In the genomic region with DNA sequence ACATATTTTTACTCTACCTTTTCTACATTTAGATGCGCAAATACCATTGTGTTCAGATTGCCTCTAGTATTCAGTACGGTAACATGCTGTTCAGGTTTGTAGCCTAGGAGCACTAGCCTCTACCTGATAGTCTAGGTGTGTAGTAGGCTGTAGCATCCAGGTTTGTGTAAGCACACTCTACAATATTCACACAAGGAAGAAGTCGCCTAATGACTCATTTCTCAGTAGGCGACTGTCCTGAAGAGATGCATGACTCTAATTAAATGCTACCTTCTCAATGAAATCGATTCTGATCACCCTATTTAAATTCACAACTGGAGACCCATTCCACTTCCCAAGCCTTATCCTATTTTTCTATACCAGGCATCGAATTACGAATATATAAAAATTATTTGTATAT, we compare ENCODE assay signal across 8 cellular contexts. TPM values are rescaled to one million over a fixed set of nuclear protein-coding genes. Genes with fewer than 3 reads are reported as not detected.
A peak's percentile ranks its signal among the peaks of the same experiment; 100 is the strongest.
DNase-seq lines count a peak whose midpoint lies in the region; ATAC-seq and TF ChIP-seq lines count a peak whose summit lies in the region.

No MANE protein-coding gene starts in this region.

- no peak overlapping the region for H3K9ac ChIP-seq in iPS-20b (ENCODE audit: low read depth, low read length)

- DNase-seq in activated CD8-positive, alpha-beta memory T cell treated with anti-CD3 and anti-CD28 coated beads, Interleukin-2, amount 10 ng/mL, durations not matched to agents 7 days and 5 days, result no peak
- no peak for DNase-seq in activated CD8-positive, alpha-beta memory T cell treated with anti-CD3 and anti-CD28 coated beads, Interleukin-2, amount 50 U/mL, for 4 hours
- no peak for DNase-seq in activated CD4-positive, alpha-beta memory T cell treated with anti-CD3 and anti-CD28 coated beads, Interleukin-2, amount 10 ng/mL, durations not matched to agents 7 days and 5 days
- no peak for DNase-seq in thoracic aorta (ENCODE audit: low spot score)
- no peak for DNase-seq in COLO829 (ENCODE audit: low spot score)
- no peak for DNase-seq in amniotic stem cell (lab: John Stamatoyannopoulos, UW)
- DNase-seq in activated CD4-positive, alpha-beta T cell treated with anti-CD3 and anti-CD28 coated beads for 48 hours, result no peak

- H3K9me3 ChIP-seq in iPS-20b (ENCODE audit: insufficient read depth, low read depth, low read length) (no peaks in the 10 kb centered on the region), thoracic aorta (no peaks in the 10 kb centered on the region)

- H3K4me1 Mint-ChIP-seq in activated CD8-positive, alpha-beta memory T cell treated with anti-CD3 and anti-CD28 coated beads, Interleukin-2, amount 10 ng/mL, durations not matched to agents 7 days and 5 days, result peaks cover 26% of the 10 kb centered on the region
- H3K4me1 Mint-ChIP-seq in activated CD4-positive, alpha-beta memory T cell treated with anti-CD3 and anti-CD28 coated beads, Interleukin-2, amount 10 ng/mL, durations not matched to agents 7 days and 5 days, result peaks cover 36% of the 10 kb centered on the region

- peaks cover 3% of the 10 kb centered on the region for H3K27me3 Mint-ChIP-seq in activated CD8-positive, alpha-beta memory T cell treated with anti-CD3 and anti-CD28 coated beads, Interleukin-2, amount 10 ng/mL, durations not matched to agents 7 days and 5 days
- H3K27me3 Mint-ChIP-seq in activated CD4-positive, alpha-beta memory T cell treated with anti-CD3 and anti-CD28 coated beads, Interleukin-2, amount 10 ng/mL, durations not matched to agents 7 days and 5 days, result peaks cover 2% of the 10 kb centered on the region

- POLR2A ChIA-PET in activated CD4-positive, alpha-beta memory T cell treated with anti-CD3 and anti-CD28 coated beads, Interleukin-2, amount 10 ng/mL, durations not matched to agents 7 days and 5 days (lab: Charles Lee), result interaction anchor here (0.8 to 2.7 kb wide), 5 partner anchors 11 to 197 kb away, joined by 3 to 17 read pairs (median 4); a partner anchor contains a TSS

- no peaks in the 10 kb centered on the region for H3K9me3 Mint-ChIP-seq in activated CD8-positive, alpha-beta memory T cell treated with anti-CD3 and anti-CD28 coated beads, Interleukin-2, amount 10 ng/mL, durations not matched to agents 7 days and 5 days (ENCODE audit: low read depth)
- H3K9me3 Mint-ChIP-seq in activated CD4-positive, alpha-beta memory T cell treated with anti-CD3 and anti-CD28 coated beads, Interleukin-2, amount 10 ng/mL, durations not matched to agents 7 days and 5 days, result no peaks in the 10 kb centered on the region

- H3K27ac Mint-ChIP-seq in activated CD8-positive, alpha-beta memory T cell treated with anti-CD3 and anti-CD28 coated beads, Interleukin-2, amount 10 ng/mL, durations not matched to agents 7 days and 5 days, result peak overlapping the region; percentile 77
- H3K27ac Mint-ChIP-seq in activated CD4-positive, alpha-beta memory T cell treated with anti-CD3 and anti-CD28 coated beads, Interleukin-2, amount 10 ng/mL, durations not matched to agents 7 days and 5 days, result no peak overlapping the region

- H3K4me3 Mint-ChIP-seq in activated CD8-positive, alpha-beta memory T cell treated with anti-CD3 and anti-CD28 coated beads, Interleukin-2, amount 10 ng/mL, durations not matched to agents 7 days and 5 days, result peak overlapping the region; percentile 86
- peak overlapping the region; percentile 85 for H3K4me3 Mint-ChIP-seq in activated CD4-positive, alpha-beta memory T cell treated with anti-CD3 and anti-CD28 coated beads, Interleukin-2, amount 10 ng/mL, durations not matched to agents 7 days and 5 days

- ATAC-seq in activated CD8-positive, alpha-beta memory T cell treated with anti-CD3 and anti-CD28 coated beads, Interleukin-2, amount 10 ng/mL, durations not matched to agents 7 days and 5 days, result no peak
- ATAC-seq in thoracic aorta (ENCODE audit: insufficient number of reproducible peaks, low FRiP score, low read depth), result no peak

- H3K4me3 ChIP-seq in iPS-20b (ENCODE audit: low read length) (peak overlapping the region; percentile 84), thoracic aorta (peak overlapping the region; percentile 78)

- no peak for TF ChIP-seq CTCF in thoracic aorta (IDR thresholded peaks at IDR 0.05)

- H3K4me1 ChIP-seq in iPS-20b (ENCODE audit: insufficient read depth, low read length), result peaks cover 8% of the 10 kb centered on the region
- H3K4me1 ChIP-seq in thoracic aorta (ENCODE audit: control insufficient read depth in 1 of 2, low read depth in 2 of 2), result peaks cover 7 to 33% of the 10 kb centered on the region in 2 donors

- H3K36me3 ChIP-seq in iPS-20b (ENCODE audit: insufficient read depth, low read depth, low read length) (peaks cover 9% of the 10 kb centered on the region; the same call in 1 of the 2 replicates), thoracic aorta (no peaks in the 10 kb centered on the region)

- CTCF ChIA-PET in activated CD8-positive, alpha-beta memory T cell treated with anti-CD3 and anti-CD28 coated beads, Interleukin-2, amount 10 ng/mL, durations not matched to agents 7 days and 5 days (lab: Charles Lee), result interaction anchor here (1.0 to 4.1 kb wide), 4 partner anchors 16 to 238 kb away, joined by 3 to 22 read pairs (median 8); a partner anchor contains a TSS
- CTCF ChIA-PET in activated CD4-positive, alpha-beta memory T cell treated with anti-CD3 and anti-CD28 coated beads, Interleukin-2, amount 10 ng/mL, durations not matched to agents 7 days and 5 days (lab: Charles Lee), result interaction anchor here (1.2 to 1.3 kb wide), 2 partner anchors 197 to 254 kb away, joined by 4 to 7 read pairs; a partner anchor contains a TSS

- peaks cover 3% of the 10 kb centered on the region for H3K36me3 Mint-ChIP-seq in activated CD8-positive, alpha-beta memory T cell treated with anti-CD3 and anti-CD28 coated beads, Interleukin-2, amount 10 ng/mL, durations not matched to agents 7 days and 5 days
- H3K36me3 Mint-ChIP-seq in activated CD4-positive, alpha-beta memory T cell treated with anti-CD3 and anti-CD28 coated beads, Interleukin-2, amount 10 ng/mL, durations not matched to agents 7 days and 5 days (ENCODE audit: low read depth), result peaks cover 9% of the 10 kb centered on the region

- no peaks in the 10 kb centered on the region for H3K27me3 ChIP-seq in iPS-20b (ENCODE audit: insufficient read depth, low read length)
- H3K27me3 ChIP-seq in thoracic aorta (replicated peaks; ENCODE audit: insufficient read depth), result no peaks in the 10 kb centered on the region

- H3K27ac ChIP-seq in iPS-20b (ENCODE audit: low read length) (no peak overlapping the region), thoracic aorta (peak overlapping the region in 1 of 2 donors; percentile 75)

RNA-seq across cellular contexts. Expression of a gene that starts 1.3 kb away (rescaled TPM):
- total RNA-seq in activated CD8-positive, alpha-beta memory T cell treated with anti-CD3 and anti-CD28 coated beads, Interleukin-2, amount 10 ng/mL, durations not matched to agents 7 days and 5 days, result 10 to 100 TPM; 27.7 to 31.1 TPM
- 10 to 100 TPM; 23.1 to 23.4 TPM for total RNA-seq in activated CD4-positive, alpha-beta memory T cell treated with anti-CD3 and anti-CD28 coated beads, Interleukin-2, amount 10 ng/mL, durations not matched to agents 7 days and 5 days
- total RNA-seq in thoracic aorta, result 10 to 100 TPM in 1 of 2 donors, 1 to 10 TPM in 1; 9.5 to 12.2 TPM
